2 cellular contexts compared by ENCODE assay signal in genomic region chr17:81260641-81261040, GRCh38.
TF ChIP-seq lines count a peak whose summit lies in the region.

No MANE protein-coding gene starts in this region.

TF ChIP-seq in IMR-90, 13 proteins besides CTCF, POLR2A, EP300 and RAD21:
- TF ChIP-seq MAFK (IDR thresholded peaks at IDR 0.05; ENCODE audit: low read depth, low read length) (no peak), RFX5 (IDR thresholded peaks at IDR 0.05; ENCODE audit: low read depth, low read length) (no peak), MAZ (IDR thresholded peaks at IDR 0.05; ENCODE audit: borderline replicate concordance, low read depth, low read length) (no peak), FOS (IDR thresholded peaks at IDR 0.05; ENCODE audit: low read depth, low read length) (no peak), RCOR1 (IDR thresholded peaks at IDR 0.05; ENCODE audit: insufficient replicate concordance, low read length) (no peak)
TF ChIP-seq in IMR-90: peak in this region for 0.

TF ChIP-seq in H1, 55 proteins besides CTCF, POLR2A, EP300 and RAD21:
- TF ChIP-seq EGR1 (IDR thresholded peaks at IDR 0.05; ENCODE audit: borderline replicate concordance, low read depth, low read length) (no peak), SP2 (IDR thresholded peaks at IDR 0.05; ENCODE audit: low read length) (no peak), POLR2AphosphoS5 (IDR thresholded peaks at IDR 0.05; ENCODE audit: low read depth, low read length) (no peak), SIRT6 (IDR thresholded peaks at IDR 0.05; ENCODE audit: low read length) (no peak), NANOG (IDR thresholded peaks at IDR 0.05; ENCODE audit: insufficient read depth, low read depth, low read length, poor library complexity, severe bottlenecking) (no peak), SP4 (IDR thresholded peaks at IDR 0.05; ENCODE audit: low read length) (no peak)
